In the genomic region with DNA sequence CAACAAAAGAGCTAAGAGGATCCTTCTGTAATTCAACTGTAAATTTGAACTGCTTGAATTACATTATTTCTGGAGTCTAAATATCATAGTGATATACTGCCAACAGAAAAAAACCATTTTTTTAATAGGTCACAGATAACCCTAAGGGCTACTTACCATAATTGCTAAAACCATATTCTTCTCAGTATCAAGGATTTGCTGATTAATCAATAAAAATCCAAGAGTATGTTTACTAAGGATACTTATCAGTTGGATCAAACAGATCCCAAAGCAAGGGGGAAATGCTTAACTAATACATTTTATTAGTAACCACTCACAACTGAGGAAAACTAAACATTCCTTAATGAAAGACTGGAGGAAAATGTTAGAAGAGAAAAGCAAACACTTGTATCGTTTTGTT, we compare ENCODE assay signal across 28 cellular contexts.
"Had no signal": no experiment of that assay in that cellular context is flagged by ENCODE, and none has a peak within 500 bp of the region (broad histone marks: within the 10 kb centered on the region; RNA-seq: fewer than 3 reads in every experiment).

No MANE protein-coding gene starts in this region.

- DNase-seq: activated CD4-positive, alpha-beta T cell treated with anti-CD3 and anti-CD28 coated beads for 36 hours; activated CD4-positive, alpha-beta T cell treated with anti-CD3 and anti-CD28 coated beads, Interleukin-2, amount 10 ng/mL, durations not matched to agents 7 days and 5 days; activated CD4-positive, alpha-beta T cell treated with anti-CD3 and anti-CD28 coated beads, Interleukin-2, amount 50 U/mL, for 48 hours; activated CD8-positive, alpha-beta T cell treated with anti-CD3 and anti-CD28 coated beads, Interleukin-2, amount 10 ng/mL, durations not matched to agents 7 days and 5 days; activated effector memory CD4-positive, alpha-beta T cell treated with Interleukin-2 at 50 U/mL for 16 hours; activated naive CD4-positive, alpha-beta T cell treated with anti-CD3 and anti-CD28 coated beads, Interleukin-2, amount 10 ng/mL, durations not matched to agents 7 days and 5 days; activated T-cell treated with anti-CD3 and anti-CD28 coated beads, Interleukin-2, amount 50 U/mL, for 4 hours; amygdala; MM.1S; MV-4-11; NCI-H1092; NCI-H1436; NCI-H187; NCI-H2029 treated with DMSO at 0.1 percent for 48 hours; NCI-H345; NCI-H524 treated with DMSO at 0.1 percent for 48 hours; SHP77; SJCRH30 had no signal

- H3K27me3 ChIP-seq: ascending aorta, cardiac muscle cell, SJCRH30 had no signal

- H3K4me3 Mint-ChIP-seq: activated CD4-positive, alpha-beta T cell treated with anti-CD3 and anti-CD28 coated beads for 36 hours; activated CD4-positive, alpha-beta T cell treated with anti-CD3 and anti-CD28 coated beads, Interleukin-2, amount 10 ng/mL, durations not matched to agents 7 days and 5 days; activated CD8-positive, alpha-beta T cell treated with anti-CD3 and anti-CD28 coated beads, Interleukin-2, amount 10 ng/mL, durations not matched to agents 7 days and 5 days; activated naive CD4-positive, alpha-beta T cell treated with anti-CD3 and anti-CD28 coated beads, Interleukin-2, amount 10 ng/mL, durations not matched to agents 7 days and 5 days; activated naive CD8-positive, alpha-beta T cell; activated T-cell treated with anti-CD3 and anti-CD28 coated beads, Interleukin-2, amount 50 U/mL, for 4 hours; central memory CD8-positive, alpha-beta T cell; T-helper 2 cell treated with Interferon-gamma antibody and Interleukin-4, amounts not matched to agents 5 μg/mL and 100 μg/mL, for 36 hours; WTC11 had no signal

- H3K4me3 ChIP-seq: ascending aorta, cardiac muscle cell, SJCRH30, SK-N-MC had no signal

- H3K9me3 Mint-ChIP-seq: activated CD4-positive, alpha-beta T cell treated with anti-CD3 and anti-CD28 coated beads, Interleukin-2, amount 10 ng/mL, durations not matched to agents 7 days and 5 days; activated naive CD4-positive, alpha-beta T cell treated with anti-CD3 and anti-CD28 coated beads, Interleukin-2, amount 10 ng/mL, durations not matched to agents 7 days and 5 days; activated T-cell treated with anti-CD3 and anti-CD28 coated beads, Interleukin-2, amount 50 U/mL, for 4 hours; central memory CD8-positive, alpha-beta T cell; T-helper 2 cell treated with Interferon-gamma antibody and Interleukin-4, amounts not matched to agents 5 μg/mL and 100 μg/mL, for 36 hours; WTC11 had no signal

- H3K36me3 ChIP-seq: cardiac muscle cell, SJCRH30 had no signal

- H3K9ac ChIP-seq: KMS-11 had no signal

- H3K4me2 ChIP-seq: KMS-11 had no signal

- H3K27ac ChIP-seq: ascending aorta, cardiac muscle cell, KMS-11, SJCRH30, SK-N-MC had no signal

- H3K27me3 Mint-ChIP-seq: activated CD4-positive, alpha-beta T cell treated with anti-CD3 and anti-CD28 coated beads for 36 hours; activated CD4-positive, alpha-beta T cell treated with anti-CD3 and anti-CD28 coated beads, Interleukin-2, amount 10 ng/mL, durations not matched to agents 7 days and 5 days; activated naive CD4-positive, alpha-beta T cell treated with anti-CD3 and anti-CD28 coated beads, Interleukin-2, amount 10 ng/mL, durations not matched to agents 7 days and 5 days; activated naive CD8-positive, alpha-beta T cell; central memory CD8-positive, alpha-beta T cell had no signal

- H3K27ac Mint-ChIP-seq: activated CD4-positive, alpha-beta T cell treated with anti-CD3 and anti-CD28 coated beads for 36 hours; activated CD4-positive, alpha-beta T cell treated with anti-CD3 and anti-CD28 coated beads, Interleukin-2, amount 10 ng/mL, durations not matched to agents 7 days and 5 days; activated naive CD4-positive, alpha-beta T cell treated with anti-CD3 and anti-CD28 coated beads, Interleukin-2, amount 10 ng/mL, durations not matched to agents 7 days and 5 days; activated naive CD8-positive, alpha-beta T cell; T-helper 2 cell treated with Interferon-gamma antibody and Interleukin-4, amounts not matched to agents 5 μg/mL and 100 μg/mL, for 36 hours; WTC11 had no signal

- H3K4me1 ChIP-seq: ascending aorta had no signal

- ATAC-seq: activated CD4-positive, alpha-beta T cell treated with anti-CD3 and anti-CD28 coated beads for 36 hours; activated CD4-positive, CD25-positive, alpha-beta regulatory T cell treated with anti-CD3 and anti-CD28 coated beads, Interleukin-2, amount 50 U/mL, for 24 hours; activated CD8-positive, alpha-beta T cell treated with anti-CD3 and anti-CD28 coated beads, Interleukin-2, amount 10 ng/mL, durations not matched to agents 7 days and 5 days; activated T-cell treated with anti-CD3 and anti-CD28 coated beads, Interleukin-2, amount 50 U/mL, for 4 hours; Panc1; WTC11 had no signal

- H3K9me3 ChIP-seq: ascending aorta, SJCRH30 had no signal
